ENCODE assay signal across 20 cellular contexts in the genomic region with DNA sequence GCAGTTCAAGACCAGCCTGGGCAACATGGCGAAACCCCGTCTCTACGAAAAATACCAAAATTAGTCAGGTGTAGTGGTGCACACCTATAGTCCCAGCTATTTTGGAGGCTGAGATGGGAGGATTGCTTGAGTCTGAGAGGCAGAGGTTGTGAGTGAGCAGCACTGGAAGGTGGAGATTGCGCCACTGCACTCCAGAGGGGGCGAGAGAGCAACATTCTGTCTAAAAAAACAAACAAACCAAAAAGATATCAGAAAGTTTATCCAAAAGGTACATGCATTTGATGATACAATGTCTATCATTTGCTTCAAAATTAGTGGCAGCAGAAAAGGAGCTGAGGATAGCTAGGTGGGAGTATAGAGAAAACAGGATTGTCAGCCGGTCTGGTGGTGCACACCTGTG. TPM values are rescaled to one million over a fixed set of nuclear protein-coding genes. Genes with fewer than 3 reads are reported as not detected.
DNase-seq lines count a peak whose midpoint lies in the region; ATAC-seq and TF ChIP-seq lines count a peak whose summit lies in the region.
"Had no signal": no experiment of that assay in that cellular context is flagged by ENCODE, and none has a peak within 500 bp of the region (broad histone marks: within the 10 kb centered on the region; RNA-seq: fewer than 3 reads in every experiment).

No MANE protein-coding gene starts in this region.

- no peak overlapping the region for H3K4me2 ChIP-seq in OCI-LY3 (ENCODE audit: low read length)

- DNase-seq in AG10803 (ENCODE audit: low read depth) = no peak
- DNase-seq in GM12865 (ENCODE audit: low read depth) = no peak
- DNase-seq in epithelial cell of proximal tubule (ENCODE audit: low read depth) = no peak
- no peak for DNase-seq in NCI-H69 (lab: John Stamatoyannopoulos, UW)
- no peak for DNase-seq in NCI-H446 treated with DMSO at 0.1 percent for 48 hours (lab: John Stamatoyannopoulos, UW)
- no peak for DNase-seq in NCI-H1417 (lab: John Stamatoyannopoulos, UW)
- DNase-seq: activated CD4-positive, alpha-beta T cell treated with anti-CD3 and anti-CD28 coated beads, Interleukin-2, amount 10 ng/mL, durations not matched to agents 24 days and 14 days; activated CD8-positive, alpha-beta memory T cell treated with anti-CD3 and anti-CD28 coated beads, Interleukin-2, amount 10 ng/mL, durations not matched to agents 7 days and 5 days; effector CD4-positive, alpha-beta T cell; GM23248; NCI-H526; PC-9; SHP77 treated with DMSO at 0.1 percent for 48 hours had no signal

- H3K79me2 ChIP-seq in OCI-LY3 (ENCODE audit: low read length) = no peaks in the 10 kb centered on the region

- H3K27me3 ChIP-seq in OCI-LY3 (ENCODE audit: low read depth, low read length) = no peaks in the 10 kb centered on the region

- no peaks in the 10 kb centered on the region for H3K9me3 ChIP-seq in OCI-LY3 (ENCODE audit: insufficient read depth, low read length)
- H3K9me3 ChIP-seq: thoracic aorta had no signal

- H3K4me3 ChIP-seq in AG10803 (ENCODE audit: low read length) (no peak overlapping the region), GM12865 (ENCODE audit: low read depth, low read length) (no peak overlapping the region), OCI-LY3 (ENCODE audit: low read length) (no peak overlapping the region), epithelial cell of proximal tubule (ENCODE audit: low read depth, low read length) (no peak overlapping the region)
- H3K4me3 ChIP-seq: GM23248, PC-9, skin epidermis, thoracic aorta had no signal

- H3K4me1 ChIP-seq in OCI-LY3 (ENCODE audit: low read length) = peaks cover 18% of the 10 kb centered on the region

- no peak for ATAC-seq in HG02938 (IDR thresholded peaks at IDR 0.05; ENCODE audit: unreplicated experiment)
- ATAC-seq: activated CD8-positive, alpha-beta memory T cell treated with anti-CD3 and anti-CD28 coated beads, Interleukin-2, amount 10 ng/mL, durations not matched to agents 7 days and 5 days; activated naive CD4-positive, alpha-beta T cell treated with anti-CD3 and anti-CD28 coated beads, Interleukin-2, amount 50 U/mL, for 72 hours; esophagus mucosa; stimulated activated memory B cell treated with anti-CD40 and anti-IgM and Interleukin-4, amounts not matched to agents 10 μg/mL and 1 μg/mL and 100 μg/mL, for 72 hours had no signal

- H2AFZ ChIP-seq in OCI-LY3 (ENCODE audit: low read depth, low read length) = no peak overlapping the region
- H2AFZ ChIP-seq: GM23248, PC-9 had no signal

- H3K27ac ChIP-seq in OCI-LY3 (ENCODE audit: low read length) = no peak overlapping the region
- H3K27ac ChIP-seq: GM23248, PC-9, skin epidermis, thoracic aorta had no signal

- H3K36me3 ChIP-seq in OCI-LY3 (replicated peaks; ENCODE audit: low read depth, low read length) = no peaks in the 10 kb centered on the region
- H3K36me3 ChIP-seq: thoracic aorta had no signal

- no peaks in the 10 kb centered on the region for H4K20me1 ChIP-seq in OCI-LY3 (ENCODE audit: insufficient read depth, low read length)

- no peak overlapping the region for H3K9ac ChIP-seq in OCI-LY3 (ENCODE audit: low read length)
- H3K9ac ChIP-seq: GM23248 had no signal

- TF ChIP-seq CTCF in AG10803 (conservative IDR thresholded peaks at IDR 0.05; ENCODE audit: low read length) (0 out of 2 replicates have a peak, but pooled peaks have one; percentile 3), GM12865 (IDR thresholded peaks at IDR 0.05; ENCODE audit: insufficient read depth, low read depth, low read length, missing control alignments) (peak; percentile 29), OCI-LY3 (IDR thresholded peaks at IDR 0.05; ENCODE audit: low read depth, low read length) (peak; percentile 14; the same call in 1 of the 2 replicates), epithelial cell of proximal tubule (conservative IDR thresholded peaks at IDR 0.05; ENCODE audit: low read depth, low read length) (peak; percentile 16)

RNA-seq across cellular contexts. Expression of a gene that starts 39.8 kb away (rescaled TPM):
- total RNA-seq in epithelial cell of proximal tubule = 6.1 and 19.7 TPM in 2 replicates
